In the genomic region with DNA sequence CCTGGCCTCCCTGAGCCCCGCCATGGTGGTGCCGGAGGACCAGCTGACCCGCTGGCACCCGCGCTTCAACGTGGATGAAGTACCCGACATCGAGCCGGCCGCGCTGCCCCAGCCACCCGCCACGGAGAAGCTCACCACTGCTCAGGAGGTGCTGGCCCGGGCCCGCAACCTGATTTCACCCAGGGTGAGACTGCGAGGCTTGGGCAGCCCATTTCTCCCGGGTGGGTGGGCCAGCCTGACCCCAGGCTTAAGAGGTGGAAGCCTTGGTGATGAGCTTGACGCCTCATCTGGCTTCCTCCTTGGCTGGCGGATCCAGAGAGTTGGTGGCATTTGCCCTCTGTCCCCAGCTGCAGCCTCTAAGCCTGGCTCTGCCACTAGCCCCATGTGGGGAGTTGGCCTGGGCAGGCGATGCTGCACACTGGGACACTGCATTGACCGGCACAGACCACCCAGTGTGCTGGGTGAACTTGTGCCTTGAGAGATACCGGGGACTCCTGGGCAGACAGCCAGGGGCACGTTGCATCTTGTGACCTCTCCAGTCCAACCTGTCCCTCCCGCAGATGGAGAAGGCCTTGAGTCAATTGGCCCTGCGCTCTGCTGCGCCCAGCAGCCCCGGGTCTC, we compare ENCODE assay signal across 17 cellular contexts. TPM values are rescaled to one million over a fixed set of nuclear protein-coding genes. Genes with fewer than 3 reads are reported as not detected.
DNase-seq lines count a peak whose midpoint lies in the region; ATAC-seq and TF ChIP-seq lines count a peak whose summit lies in the region.
"Had no signal": no experiment of that assay in that cellular context is flagged by ENCODE, and none has a peak within 500 bp of the region (broad histone marks: within the 10 kb centered on the region; RNA-seq: fewer than 3 reads in every experiment).

No MANE protein-coding gene starts in this region.

- no peak overlapping the region for H3K27ac Mint-ChIP-seq in WTC11
- no peak overlapping the region for H3K27ac Mint-ChIP-seq in CD4-positive, alpha-beta T cell
- H3K27ac Mint-ChIP-seq: neural progenitor cell had no signal

- H3K27ac ChIP-seq in BLaER1, result no peak overlapping the region
- H3K27ac ChIP-seq in DND-41 (ENCODE audit: low read length), result peak overlapping the region; percentile 95; the same call in 1 of the 2 replicates
- peak overlapping the region; percentile 23 for H3K27ac ChIP-seq in mesodermal cell (ENCODE audit: low read depth, low read length, severe bottlenecking)
- no peak overlapping the region for H3K27ac ChIP-seq in CD4-positive, alpha-beta T cell (ENCODE audit: low read depth, low read length)
- H3K27ac ChIP-seq: neural progenitor cell, psoas muscle, transverse colon, WERI-Rb-1 had no signal

- CTCF ChIA-PET in WTC11 (lab: Charles Lee), result interaction anchor here (0.6 to 5.7 kb wide), 4 partner anchors 22 to 69 kb away, joined by 3 to 34 read pairs (median 4); no protein-coding TSS in a partner anchor
- CTCF ChIA-PET in CD4-positive, alpha-beta T cell (lab: Charles Lee), result interaction anchor here (1.4 kb wide), 1 partner anchor 25 kb away, joined by 3 read pairs; no protein-coding TSS in a partner anchor

- H2AFZ ChIP-seq in DND-41 (ENCODE audit: low read depth, low read length), result no peak overlapping the region
- H2AFZ ChIP-seq: neural progenitor cell had no signal

- H3K27me3 Mint-ChIP-seq in WTC11 (ENCODE audit: low read depth), result no peaks in the 10 kb centered on the region
- H3K27me3 Mint-ChIP-seq in CD4-positive, alpha-beta T cell, result no peaks in the 10 kb centered on the region

- no peaks in the 10 kb centered on the region for H3K9me3 ChIP-seq in BLaER1
- H3K9me3 ChIP-seq in DND-41 (ENCODE audit: insufficient read depth, low read length, severe bottlenecking), result no peaks in the 10 kb centered on the region
- no peaks in the 10 kb centered on the region for H3K9me3 ChIP-seq in mesodermal cell (ENCODE audit: control insufficient read depth, low read length)
- no peaks in the 10 kb centered on the region for H3K9me3 ChIP-seq in CD4-positive, alpha-beta T cell (ENCODE audit: control insufficient read depth, low read length)
- H3K9me3 ChIP-seq: psoas muscle, transverse colon had no signal

- POLR2A ChIA-PET in WTC11 (lab: Charles Lee), result no interaction called here
- POLR2A ChIA-PET in CD4-positive, alpha-beta T cell (lab: Charles Lee), result interaction anchor here (0.8 to 2.4 kb wide), 3 partner anchors 12 to 61 kb away, joined by 3 to 6 read pairs (median 5); a partner anchor contains a TSS

- no peaks in the 10 kb centered on the region for H3K9me3 Mint-ChIP-seq in WTC11
- no peaks in the 10 kb centered on the region for H3K9me3 Mint-ChIP-seq in CD4-positive, alpha-beta T cell
- H3K9me3 Mint-ChIP-seq: neural progenitor cell had no signal

- DNase-seq in DND-41, result no peak
- no peak for DNase-seq in WTC11 (ENCODE audit: low spot score)
- no peak for DNase-seq in CD4-positive, alpha-beta T cell
- no peak for DNase-seq in NCI-H2196 (lab: John Stamatoyannopoulos, UW; ENCODE audit: unreplicated experiment)
- DNase-seq in stimulated activated CD4-positive, alpha-beta T cell treated with anti-CD3 and anti-CD28 coated beads, Interleukin-1b, Interleukin-23, amount 100 ng/mL, for 48 hours, result no peak
- DNase-seq: left ventricle myocardium superior; NCI-H1694; NCI-H2227 treated with DMSO at 0.1 percent for 48 hours; NCI-H82; stimulated activated naive CD4-positive, alpha-beta T cell treated with Interleukin-2 at 50 U/mL for 16 hours; T-helper 2 cell; transverse colon; WERI-Rb-1 had no signal

- 96 to 98% methylated on average over 26 to 27 of the region's 27 CpGs for WGBS in mesodermal cell (ENCODE audit: insufficient coverage in 2 of 2), 2 experiments

- peaks cover 94% of the 10 kb centered on the region for H3K79me2 ChIP-seq in DND-41 (ENCODE audit: insufficient read depth, low read length)

- H3K9ac ChIP-seq in BLaER1, result 0 out of 2 replicates have a peak overlapping the region, but pooled peaks have one; percentile 15
- peak overlapping the region; percentile 90 for H3K9ac ChIP-seq in DND-41 (ENCODE audit: low read depth, low read length)
- H3K9ac ChIP-seq: neural progenitor cell had no signal

- no peak overlapping the region for H3K4me3 ChIP-seq in BLaER1
- H3K4me3 ChIP-seq in DND-41 (ENCODE audit: low read depth in 1 of 2, low read length in 2 of 2), result 0 out of 4 replicates have a peak overlapping the region, but pooled peaks of 1 of the 2 experiments have one; percentile 12
- no peak overlapping the region for H3K4me3 ChIP-seq in mesodermal cell (ENCODE audit: extremely low read depth, insufficient read depth, low read length, poor library complexity, severe bottlenecking)
- H3K4me3 ChIP-seq: neural progenitor cell, psoas muscle, transverse colon had no signal

- H3K4me1 ChIP-seq in BLaER1, result peaks cover 76% of the 10 kb centered on the region
- peaks cover 73% of the 10 kb centered on the region for H3K4me1 ChIP-seq in DND-41 (ENCODE audit: insufficient read depth, low read length)
- peaks cover 16% of the 10 kb centered on the region for H3K4me1 ChIP-seq in mesodermal cell (ENCODE audit: control insufficient read depth, insufficient read depth, low read length, poor library complexity, severe bottlenecking)

- H3K4me1 Mint-ChIP-seq in WTC11, result peaks cover 11% of the 10 kb centered on the region
- peaks cover 10% of the 10 kb centered on the region for H3K4me1 Mint-ChIP-seq in CD4-positive, alpha-beta T cell (ENCODE audit: low read depth)

- H3K4me2 ChIP-seq in BLaER1 (peak overlapping the region; percentile 90; the same call in 1 of the 2 replicates), DND-41 (ENCODE audit: insufficient read depth, low read length) (peak overlapping the region; percentile 87)
- H3K4me2 ChIP-seq: neural progenitor cell had no signal

- intact Hi-C loops in CD4-positive, alpha-beta T cell (cut with DNase I, micrococcal nuclease), result no loop called here

- TF ChIP-seq CTCF in DND-41 (IDR thresholded peaks at IDR 0.05; ENCODE audit: borderline replicate concordance, extremely low read depth, low read length, poor library complexity, severe bottlenecking), result no peak
- TF ChIP-seq CTCF in WTC11 (IDR thresholded peaks at IDR 0.05), result no peak
- no peak for TF ChIP-seq CTCF in CD4-positive, alpha-beta T cell (IDR thresholded peaks at IDR 0.05)

- H3K36me3 ChIP-seq in BLaER1 (peaks cover 54% of the 10 kb centered on the region), DND-41 (ENCODE audit: insufficient read depth, low read length) (peaks cover 72% of the 10 kb centered on the region), mesodermal cell (ENCODE audit: control insufficient read depth, insufficient read depth, low read length) (peaks cover 58% of the 10 kb centered on the region)
- H3K36me3 ChIP-seq: neural progenitor cell, transverse colon had no signal

- H4K20me1 ChIP-seq in BLaER1 (peaks cover 72% of the 10 kb centered on the region), DND-41 (ENCODE audit: insufficient read depth, low read length) (peaks cover 70% of the 10 kb centered on the region)

- peaks cover 39% of the 10 kb centered on the region for H3K36me3 Mint-ChIP-seq in WTC11
- peaks cover 4% of the 10 kb centered on the region for H3K36me3 Mint-ChIP-seq in CD4-positive, alpha-beta T cell (ENCODE audit: low read depth)

- ATAC-seq in DND-41 (ENCODE audit: insufficient read depth, low read depth), result no peak
- no peak for ATAC-seq in WTC11
- ATAC-seq in CD4-positive, alpha-beta T cell (ENCODE audit: poor library complexity), result no peak
- ATAC-seq: left ventricle myocardium superior, psoas muscle had no signal

- H3K27me3 ChIP-seq in BLaER1 (no peaks in the 10 kb centered on the region), DND-41 (ENCODE audit: insufficient read depth, low read length, poor library complexity) (no peaks in the 10 kb centered on the region)
- H3K27me3 ChIP-seq in CD4-positive, alpha-beta T cell (ENCODE audit: control insufficient read depth, insufficient read depth, low read length), result no peaks in the 10 kb centered on the region
- H3K27me3 ChIP-seq: neural progenitor cell, transverse colon had no signal

- no peak overlapping the region for H3K4me3 Mint-ChIP-seq in WTC11
- H3K4me3 Mint-ChIP-seq in CD4-positive, alpha-beta T cell, result no peak overlapping the region
- H3K4me3 Mint-ChIP-seq: neural progenitor cell had no signal

TF ChIP-seq in WTC11, 78 proteins besides CTCF, POLR2A, EP300 and RAD21:
- no peak for TF ChIP-seq TEAD1 (CRISPR knock-in tag; IDR thresholded peaks at IDR 0.05)
- TF ChIP-seq, protein P1, sequence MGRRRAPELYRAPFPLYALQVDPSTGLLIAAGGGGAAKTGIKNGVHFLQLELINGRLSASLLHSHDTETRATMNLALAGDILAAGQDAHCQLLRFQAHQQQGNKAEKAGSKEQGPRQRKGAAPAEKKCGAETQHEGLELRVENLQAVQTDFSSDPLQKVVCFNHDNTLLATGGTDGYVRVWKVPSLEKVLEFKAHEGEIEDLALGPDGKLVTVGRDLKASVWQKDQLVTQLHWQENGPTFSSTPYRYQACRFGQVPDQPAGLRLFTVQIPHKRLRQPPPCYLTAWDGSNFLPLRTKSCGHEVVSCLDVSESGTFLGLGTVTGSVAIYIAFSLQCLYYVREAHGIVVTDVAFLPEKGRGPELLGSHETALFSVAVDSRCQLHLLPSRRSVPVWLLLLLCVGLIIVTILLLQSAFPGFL (CRISPR knock-in tag; IDR thresholded peaks at IDR 0.05; ENCODE audit: borderline replicate concordance), result 0 out of 2 replicates have a peak, but pooled peaks have one; percentile 28
TF ChIP-seq in WTC11: peak in this region for 1.

RNA-seq across cellular contexts. Expression of a gene that starts 3.0 kb away (rescaled TPM):
- 142 to 154 TPM (median 149 TPM) in 3 replicates for total RNA-seq in WTC11 (2021)
- polyA plus RNA-seq in mesodermal cell (2013, experiment 1 of 2), result 23.4 TPM
- 24.0 TPM for polyA plus RNA-seq in mesodermal cell (2013, experiment 2 of 2)
- 1 to 10 TPM in 1 of 2 experiments, under 1 TPM in 1; 0.47 to 1.0 TPM for total RNA-seq in CD4-positive, alpha-beta T cell

RNA-seq across cellular contexts. Expression of a gene that starts 5.1 kb away (rescaled TPM):
- 272 to 288 TPM (median 282 TPM) in 3 replicates for total RNA-seq in WTC11 (2021)
- polyA plus RNA-seq in mesodermal cell (2013, experiment 1 of 2), result 112 TPM
- 94.0 TPM for polyA plus RNA-seq in mesodermal cell (2013, experiment 2 of 2)
- total RNA-seq in CD4-positive, alpha-beta T cell, result 100 to 1,000 TPM; 153 to 154 TPM

RNA-seq across cellular contexts. Expression of a gene that starts 21.6 kb away (rescaled TPM):
- 68.3 to 75.1 TPM (median 71.3 TPM) in 3 replicates for total RNA-seq in WTC11 (2021)
- 99.8 TPM for polyA plus RNA-seq in mesodermal cell (2013, experiment 1 of 2)
- polyA plus RNA-seq in mesodermal cell (2013, experiment 2 of 2), result 78.4 TPM
- 100 to 1,000 TPM; 142 to 146 TPM for total RNA-seq in CD4-positive, alpha-beta T cell

RNA-seq across cellular contexts. Expression of a gene that starts 50.1 kb away (rescaled TPM):
- total RNA-seq in WTC11 (2021), result 23.0 to 29.5 TPM (median 25.8 TPM) in 3 replicates
- 12.8 TPM for polyA plus RNA-seq in mesodermal cell (2013, experiment 1 of 2)
- polyA plus RNA-seq in mesodermal cell (2013, experiment 2 of 2), result 11.8 TPM
- 10 to 100 TPM; 18.4 to 19.7 TPM for total RNA-seq in CD4-positive, alpha-beta T cell

RNA-seq across cellular contexts. Expression of a gene that starts 50.3 kb away (rescaled TPM):
- 63.1 to 82.0 TPM (median 64.5 TPM) in 3 replicates for total RNA-seq in WTC11 (2021)
- polyA plus RNA-seq in mesodermal cell (2013, experiment 1 of 2), result 72.3 TPM
- polyA plus RNA-seq in mesodermal cell (2013, experiment 2 of 2), result 86.7 TPM
- 10 to 100 TPM; 48.0 to 48.2 TPM for total RNA-seq in CD4-positive, alpha-beta T cell

Comparison
In these comparisons a context has a peak if more than half of its experiments do, and no peak if none do; other contexts are left out.
1. H3K27ac ChIP-seq: peak in DND-41 (single experiment) and mesodermal cell (single experiment); none in BLaER1 (single experiment) and CD4-positive, alpha-beta T cell (single experiment).
2. RNA of a gene that starts 3.0 kb away (total RNA-seq): 142 to 154 TPM in WTC11; 0.47 to 1.0 TPM in CD4-positive, alpha-beta T cell; every median in the first group is over 10 times any median in the second.